Comparison of ENCODE assay signal across 8 cellular contexts in genomic region chr4:55546633-55547460, GRCh38.
DNase-seq lines count a peak whose midpoint lies in the region; ATAC-seq and TF ChIP-seq lines count a peak whose summit lies in the region.

A gene with protein sequence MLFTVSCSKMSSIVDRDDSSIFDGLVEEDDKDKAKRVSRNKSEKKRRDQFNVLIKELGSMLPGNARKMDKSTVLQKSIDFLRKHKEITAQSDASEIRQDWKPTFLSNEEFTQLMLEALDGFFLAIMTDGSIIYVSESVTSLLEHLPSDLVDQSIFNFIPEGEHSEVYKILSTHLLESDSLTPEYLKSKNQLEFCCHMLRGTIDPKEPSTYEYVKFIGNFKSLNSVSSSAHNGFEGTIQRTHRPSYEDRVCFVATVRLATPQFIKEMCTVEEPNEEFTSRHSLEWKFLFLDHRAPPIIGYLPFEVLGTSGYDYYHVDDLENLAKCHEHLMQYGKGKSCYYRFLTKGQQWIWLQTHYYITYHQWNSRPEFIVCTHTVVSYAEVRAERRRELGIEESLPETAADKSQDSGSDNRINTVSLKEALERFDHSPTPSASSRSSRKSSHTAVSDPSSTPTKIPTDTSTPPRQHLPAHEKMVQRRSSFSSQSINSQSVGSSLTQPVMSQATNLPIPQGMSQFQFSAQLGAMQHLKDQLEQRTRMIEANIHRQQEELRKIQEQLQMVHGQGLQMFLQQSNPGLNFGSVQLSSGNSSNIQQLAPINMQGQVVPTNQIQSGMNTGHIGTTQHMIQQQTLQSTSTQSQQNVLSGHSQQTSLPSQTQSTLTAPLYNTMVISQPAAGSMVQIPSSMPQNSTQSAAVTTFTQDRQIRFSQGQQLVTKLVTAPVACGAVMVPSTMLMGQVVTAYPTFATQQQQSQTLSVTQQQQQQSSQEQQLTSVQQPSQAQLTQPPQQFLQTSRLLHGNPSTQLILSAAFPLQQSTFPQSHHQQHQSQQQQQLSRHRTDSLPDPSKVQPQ (minus strand): TSS chr4:55546909. CDS start chr4:55482785, 64,124 bp downstream.

- H3K27me3 ChIP-seq in OCI-LY1 (ENCODE audit: insufficient read depth, low read length), result 0 out of 2 replicates have a peak, but pooled peaks cover 4% of the 10 kb centered on the region
- H3K27me3 ChIP-seq in mucosa of stomach (ENCODE audit: control insufficient read depth, insufficient read depth, low read length), result no peaks in the 10 kb centered on the region

- H3K36me3 ChIP-seq in OCI-LY1 (ENCODE audit: insufficient read depth, low read length) (no peaks in the 10 kb centered on the region), mucosa of stomach (ENCODE audit: control insufficient read depth, insufficient read depth, low read length) (no peaks in the 10 kb centered on the region)

- no peak within 1 kb of the TSS for H3K27ac ChIP-seq in OCI-LY1 (ENCODE audit: low read depth, low read length, poor library complexity, severe bottlenecking)

- H3F3A ChIP-seq in OCI-LY1 (ENCODE audit: insufficient read depth, low read length), result no peaks in the 10 kb centered on the region

- H2AFZ ChIP-seq in OCI-LY1 (ENCODE audit: low read length), result no peak within 1 kb of the TSS

- H3K9ac ChIP-seq in OCI-LY1 (ENCODE audit: low read length) (peak within 1 kb of the TSS; percentile 82), mucosa of stomach (ENCODE audit: low read length) (peak within 1 kb of the TSS; percentile 86)

- DNase-seq in DMS153 (lab: John Stamatoyannopoulos, UW), result peak; percentile 80
- peak; percentile 52 for DNase-seq in HuH-7.5 (ENCODE audit: low spot score)
- peak; percentile 88 for DNase-seq in activated T-cell treated with anti-CD3 and anti-CD28 coated beads, Interleukin-2, amount 50 U/mL, for 1 hour
- DNase-seq in erythroblast (lab: John Stamatoyannopoulos, UW), result peak; percentile 83 to 90
- DNase-seq in stimulated activated CD8-positive, alpha-beta memory T cell treated with anti-CD3 and anti-CD28 coated beads, Interleukin-7, amount 100 ng/mL, for 1 hour (ENCODE audit: low read depth in 2 of 2), result peak; percentile 69

- H3K4me3 ChIP-seq in OCI-LY1 (ENCODE audit: low read depth, low read length, poor library complexity, severe bottlenecking) (peak within 1 kb of the TSS; percentile 74), mucosa of stomach (ENCODE audit: low read length) (peak within 1 kb of the TSS; percentile 98)

- H4K20me1 ChIP-seq in OCI-LY1 (ENCODE audit: insufficient read depth, low read length), result no peaks in the 10 kb centered on the region

- H3K9me3 ChIP-seq in OCI-LY1 (ENCODE audit: low read length) (no peaks in the 10 kb centered on the region), mucosa of stomach (ENCODE audit: control insufficient read depth, low read length) (no peaks in the 10 kb centered on the region)

- TF ChIP-seq POLR2A in erythroblast (IDR thresholded peaks at IDR 0.05; ENCODE audit: low read length), result no peak

- peak; percentile 52 for TF ChIP-seq CTCF in OCI-LY1 (IDR thresholded peaks at IDR 0.05; ENCODE audit: low read length)

- peak within 1 kb of the TSS; percentile 90 for H3K4me2 ChIP-seq in OCI-LY1 (ENCODE audit: low read length)

- H3K4me1 ChIP-seq in OCI-LY1 (ENCODE audit: insufficient read depth, low read length, severe bottlenecking) (peaks cover 16% of the 10 kb centered on the region), mucosa of stomach (ENCODE audit: control insufficient read depth, insufficient read depth, low read length) (peaks cover 8% of the 10 kb centered on the region)

- ATAC-seq in GM21526 (IDR thresholded peaks at IDR 0.05; ENCODE audit: low FRiP score, unreplicated experiment), result peak; percentile 76

- H3K9me2 ChIP-seq in OCI-LY1 (ENCODE audit: low read depth, low read length), result no peaks in the 10 kb centered on the region

- no peaks in the 10 kb centered on the region for H3K79me2 ChIP-seq in OCI-LY1 (ENCODE audit: insufficient read depth, low read length)
